12 cellular contexts compared by ENCODE assay signal in the genomic region with DNA sequence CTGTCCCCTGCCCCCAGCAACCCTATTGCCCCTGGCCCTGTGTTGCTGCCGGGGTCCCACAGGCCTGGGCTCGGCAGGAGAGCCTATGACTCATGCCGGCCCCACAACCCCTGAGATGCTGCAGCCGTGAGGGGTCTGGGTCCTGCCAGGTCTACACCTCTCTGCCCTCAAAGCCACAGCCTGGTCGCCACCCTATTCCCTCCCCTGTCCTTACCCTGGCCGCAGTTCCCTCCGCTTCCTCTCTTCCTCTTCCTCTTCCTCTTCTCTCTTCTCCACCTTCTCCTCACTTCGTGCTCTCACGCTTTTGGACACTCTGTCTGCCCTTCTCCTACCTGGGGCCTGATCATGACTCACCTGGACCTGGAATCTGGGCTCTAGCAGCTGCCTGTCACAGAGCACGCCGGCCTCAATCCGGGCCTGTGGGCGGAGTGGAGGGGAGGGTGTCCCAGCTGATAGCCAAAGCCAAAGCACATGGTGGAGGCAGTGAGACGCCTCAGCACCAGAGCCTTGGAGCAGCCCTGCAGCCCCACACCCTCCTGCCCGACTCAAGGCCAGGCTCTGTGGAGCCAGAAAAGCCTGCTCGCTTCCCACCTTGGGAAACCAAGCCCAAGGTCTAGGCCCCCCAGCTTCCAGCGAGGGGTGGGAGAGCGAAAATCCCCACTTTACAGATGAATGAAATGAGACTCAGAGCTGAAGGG. TPM values are rescaled to one million over a fixed set of nuclear protein-coding genes. Genes with fewer than 3 reads are reported as not detected.
A peak's percentile ranks its signal among the peaks of the same experiment; 100 is the strongest.
DNase-seq lines count a peak whose midpoint lies in the region; ATAC-seq and TF ChIP-seq lines count a peak whose summit lies in the region.
"Had no signal": no experiment of that assay in that cellular context is flagged by ENCODE, and none has a peak within 500 bp of the region (broad histone marks: within the 10 kb centered on the region; RNA-seq: fewer than 3 reads in every experiment).

No MANE protein-coding gene starts in this region.

- peaks cover 10% of the 10 kb centered on the region for H3K36me3 Mint-ChIP-seq in HFFc6 (ENCODE audit: low read depth)
- H3K36me3 Mint-ChIP-seq: T-cell had no signal

- peaks cover 21% of the 10 kb centered on the region for H3K27me3 Mint-ChIP-seq in HFFc6 (ENCODE audit: insufficient read depth)

- H3K27ac Mint-ChIP-seq in HFFc6 = peak overlapping the region; percentile 85
- H3K27ac Mint-ChIP-seq: T-cell had no signal

- ATAC-seq in GM18907 (IDR thresholded peaks at IDR 0.05; ENCODE audit: unreplicated experiment) (no peak), HG02798 (IDR thresholded peaks at IDR 0.05; ENCODE audit: poor library complexity, unreplicated experiment) (no peak)
- ATAC-seq: T-cell had no signal

- DNase-seq in HFFc6 (no peak), amniotic epithelial cell (ENCODE audit: low read depth) (peak; percentile 32), iPS-NIHi11 (ENCODE audit: low spot score) (peak; percentile 54), stromal cell of bone marrow (ENCODE audit: low read depth) (peak; percentile 10), NCI-H774 (lab: John Stamatoyannopoulos, UW) (no peak), NCI-H146 treated with DMSO at 0.1 percent for 48 hours (lab: John Stamatoyannopoulos, UW; ENCODE audit: unreplicated experiment) (no peak)
- DNase-seq: activated naive CD4-positive, alpha-beta T cell treated with Interleukin-2 at 50 U/mL for 16 hours; Karpas-422; occipital lobe had no signal

- H3K9me3 Mint-ChIP-seq in HFFc6 = no peaks in the 10 kb centered on the region
- H3K9me3 Mint-ChIP-seq: T-cell had no signal

- H3K4me1 Mint-ChIP-seq in HFFc6 (ENCODE audit: low read depth) = peaks cover 68% of the 10 kb centered on the region
- H3K4me1 Mint-ChIP-seq: T-cell had no signal

- no peak for TF ChIP-seq CTCF in HFFc6 (IDR thresholded peaks at IDR 0.05)

- peak overlapping the region; percentile 43 for H3K4me3 Mint-ChIP-seq in HFFc6
- H3K4me3 Mint-ChIP-seq: T-cell had no signal

RNA-seq across cellular contexts. Expression of gene CSF1R, which starts 26.8 kb away (rescaled TPM):
- 1 to 10 TPM in 2 of 6 experiments, under 1 TPM in 4; 0.26 to 1.5 (median 0.78) TPM for total RNA-seq in HFFc6 (2021; fragmentation: NEBNext Ultra II Directional; extraction: Animal tissue kit (Norgen Biotek cat#: 25700))

RNA-seq across cellular contexts. Expression of gene PDGFRB, which starts 42.4 kb away (rescaled TPM):
- total RNA-seq in HFFc6 (2021; fragmentation: NEBNext Ultra II Directional; extraction: Animal tissue kit (Norgen Biotek cat#: 25700)) = 100 to 1,000 TPM; 137 to 208 (median 180) TPM

RNA-seq across cellular contexts. Expression of gene CDX1, which starts 53.4 kb away (rescaled TPM):
- under 1 TPM in 1 of 6 experiments, not detected in 5; 0.11 TPM for total RNA-seq in HFFc6 (2021; fragmentation: NEBNext Ultra II Directional; extraction: Animal tissue kit (Norgen Biotek cat#: 25700))
- total RNA-seq: occipital lobe had no signal

Comparison
In these comparisons a context has a peak if more than half of its experiments do, and no peak if none do; other contexts are left out.
1. DNase-seq: peak in amniotic epithelial cell (single experiment), iPS-NIHi11 (single experiment) and stromal cell of bone marrow (single experiment); none in HFFc6 (single experiment), NCI-H774 (single experiment) and NCI-H146 treated with DMSO at 0.1 percent for 48 hours (single experiment).